1 cellular context compared by ENCODE assay signal in the genomic region with DNA sequence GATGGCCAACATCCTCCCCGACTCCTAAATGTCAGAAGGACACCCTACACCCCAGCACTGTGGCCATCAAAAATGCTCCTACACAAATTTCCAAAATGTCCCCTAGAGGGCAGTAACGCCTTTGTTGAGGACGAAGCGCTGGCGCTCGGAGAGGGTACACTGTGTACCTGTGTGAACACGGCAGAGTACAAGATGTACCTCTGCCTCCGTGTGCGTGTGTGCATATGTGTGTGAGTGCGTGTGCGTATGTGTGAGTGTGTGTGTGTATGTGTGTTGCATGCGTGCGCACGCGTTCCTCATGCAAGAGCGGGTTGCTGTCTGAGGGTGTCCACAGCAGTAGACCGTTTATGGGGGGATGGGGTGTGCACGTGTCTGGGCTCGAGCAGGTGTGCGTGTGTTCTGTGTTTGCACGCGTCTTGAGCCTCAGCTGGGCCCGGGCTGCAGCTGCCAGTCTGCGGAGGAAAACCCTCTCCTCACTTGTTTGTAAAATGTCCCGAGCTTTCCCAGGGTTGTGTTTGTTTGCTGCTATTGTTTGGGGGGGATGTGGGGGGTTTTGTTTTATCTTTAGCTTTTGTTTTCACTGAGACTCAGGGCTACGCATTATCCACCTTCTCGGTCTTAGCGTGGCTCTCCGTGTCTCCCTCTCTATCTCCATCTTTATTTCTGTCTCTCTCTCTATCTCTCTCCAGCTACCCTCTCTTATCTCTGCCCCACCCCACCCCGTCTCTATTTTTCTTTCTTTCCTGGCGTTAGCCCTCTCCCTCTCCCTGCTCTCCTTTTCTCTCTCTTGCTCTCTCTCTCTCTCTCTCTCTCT.
TF ChIP-seq lines count a peak whose summit lies in the region.

No MANE protein-coding gene starts in this region.

TF ChIP-seq in SK-N-SH, 30 proteins besides CTCF, POLR2A, EP300 and RAD21 (continued from another document):
- TF ChIP-seq, protein P1, sequence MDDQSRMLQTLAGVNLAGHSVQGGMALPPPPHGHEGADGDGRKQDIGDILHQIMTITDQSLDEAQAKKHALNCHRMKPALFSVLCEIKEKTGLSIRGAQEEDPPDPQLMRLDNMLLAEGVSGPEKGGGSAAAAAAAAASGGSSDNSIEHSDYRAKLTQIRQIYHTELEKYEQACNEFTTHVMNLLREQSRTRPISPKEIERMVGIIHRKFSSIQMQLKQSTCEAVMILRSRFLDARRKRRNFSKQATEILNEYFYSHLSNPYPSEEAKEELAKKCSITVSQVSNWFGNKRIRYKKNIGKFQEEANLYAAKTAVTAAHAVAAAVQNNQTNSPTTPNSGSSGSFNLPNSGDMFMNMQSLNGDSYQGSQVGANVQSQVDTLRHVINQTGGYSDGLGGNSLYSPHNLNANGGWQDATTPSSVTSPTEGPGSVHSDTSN (IDR thresholded peaks at IDR 0.05), result no peak
- TF ChIP-seq TCF12 (IDR thresholded peaks at IDR 0.05) (no peak), FOSL2 (IDR thresholded peaks at IDR 0.05; ENCODE audit: borderline replicate concordance, low read depth) (no peak)
- TF ChIP-seq, protein P2, sequence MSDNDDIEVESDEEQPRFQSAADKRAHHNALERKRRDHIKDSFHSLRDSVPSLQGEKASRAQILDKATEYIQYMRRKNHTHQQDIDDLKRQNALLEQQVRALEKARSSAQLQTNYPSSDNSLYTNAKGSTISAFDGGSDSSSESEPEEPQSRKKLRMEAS (IDR thresholded peaks at IDR 0.05; ENCODE audit: low read depth), result no peak
TF ChIP-seq in SK-N-SH: peak in this region for 2.
